8 cellular contexts compared by ENCODE assay signal in the genomic region with DNA sequence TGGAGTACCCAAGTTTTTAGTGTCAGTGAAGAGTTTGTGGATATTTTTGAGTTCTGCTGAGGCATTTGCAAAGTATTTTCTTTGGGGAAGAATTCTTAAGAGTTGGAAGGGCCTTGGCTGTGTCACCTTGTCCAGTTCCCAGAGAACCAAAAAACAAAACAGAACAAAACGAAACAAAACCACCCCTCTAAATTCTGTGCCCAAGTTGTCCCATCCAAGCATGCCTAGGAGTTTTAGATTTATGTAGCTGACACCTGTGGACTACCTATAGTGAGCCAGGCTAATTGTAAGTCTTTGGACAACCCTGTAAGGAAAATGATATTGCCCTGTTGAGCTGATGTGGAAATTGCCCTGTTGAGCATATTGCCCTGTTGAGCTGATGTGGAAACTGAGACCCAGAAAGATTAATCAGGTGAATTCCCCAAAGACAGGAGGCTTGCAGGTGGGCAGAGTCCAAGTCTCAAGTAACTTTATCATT. TPM values are rescaled to one million over a fixed set of nuclear protein-coding genes. Genes with fewer than 3 reads are reported as not detected.
A peak's percentile ranks its signal among the peaks of the same experiment; 100 is the strongest.
DNase-seq lines count a peak whose midpoint lies in the region; ATAC-seq and TF ChIP-seq lines count a peak whose summit lies in the region.

No MANE protein-coding gene starts in this region.

- H3K36me3 ChIP-seq in NT2/D1 (ENCODE audit: insufficient read depth, insufficient read length, low read length) (peaks cover 19% of the 10 kb centered on the region), endocrine pancreas (ENCODE audit: control insufficient read depth, insufficient read depth, low read length) (peaks cover 2% of the 10 kb centered on the region)

- H3K27ac Mint-ChIP-seq in neural crest cell (ENCODE audit: unreplicated experiment): no peak overlapping the region

- peaks cover 13% of the 10 kb centered on the region for H3K9me3 ChIP-seq in NT2/D1 (ENCODE audit: insufficient read depth, low read length)
- no peaks in the 10 kb centered on the region for H3K9me3 ChIP-seq in endocrine pancreas (ENCODE audit: control insufficient read depth, low read length)

- peak overlapping the region; percentile 83 for H3K4me3 Mint-ChIP-seq in neural crest cell

- H3K4me1 ChIP-seq in NT2/D1 (ENCODE audit: insufficient read depth, insufficient read length) (no peaks in the 10 kb centered on the region), endocrine pancreas (ENCODE audit: control insufficient read depth, insufficient read depth, low read length) (peaks cover 10% of the 10 kb centered on the region)

- no peaks in the 10 kb centered on the region for H3K27me3 ChIP-seq in NT2/D1 (ENCODE audit: insufficient read depth, insufficient read length)
- no peaks in the 10 kb centered on the region for H3K27me3 ChIP-seq in endocrine pancreas (ENCODE audit: control insufficient read depth, insufficient read depth, low read length)

- peak overlapping the region; percentile 97 for H3K27ac ChIP-seq in C4-2B

- peaks cover 24% of the 10 kb centered on the region for H3K4me1 Mint-ChIP-seq in neural crest cell

- no peak for ATAC-seq in GM18861 (IDR thresholded peaks at IDR 0.05; ENCODE audit: unreplicated experiment)
- ATAC-seq in HG02759 (IDR thresholded peaks at IDR 0.05; ENCODE audit: unreplicated experiment): no peak

- H3K9ac ChIP-seq in NT2/D1 (ENCODE audit: insufficient read length, low read depth) (peak overlapping the region; percentile 67), endocrine pancreas (ENCODE audit: control insufficient read depth, insufficient read depth, low read length) (peak overlapping the region; percentile 89)

- TF ChIP-seq CTCF in C4-2B (conservative IDR thresholded peaks at IDR 0.05): no peak
- no peak for TF ChIP-seq CTCF in neural crest cell (conservative IDR thresholded peaks at IDR 0.05)

- H3K36me3 Mint-ChIP-seq in neural crest cell (ENCODE audit: low read depth): peaks cover 13% of the 10 kb centered on the region

- peaks cover 3% of the 10 kb centered on the region for H3K9me3 Mint-ChIP-seq in neural crest cell

- DNase-seq in NT2/D1 (ENCODE audit: low read depth, low spot score): no peak
- no peak for DNase-seq in neural crest cell (ENCODE audit: low read depth, low spot score)
- DNase-seq in GOT3 (lab: John Stamatoyannopoulos, UW): no peak
- DNase-seq in COLO829 (ENCODE audit: low spot score): no peak

- H3K4me3 ChIP-seq in NT2/D1 (ENCODE audit: insufficient read length, low read depth): peak overlapping the region; percentile 58
- H3K4me3 ChIP-seq in endocrine pancreas (ENCODE audit: control insufficient read depth, insufficient read depth, low read length): peak overlapping the region; percentile 71

- peaks cover 9% of the 10 kb centered on the region for H3K27me3 Mint-ChIP-seq in neural crest cell (ENCODE audit: low read depth)

RNA-seq across cellular contexts. Expression of gene ECI2, which starts 1.0 kb away (rescaled TPM):
- total RNA-seq in neural crest cell: 52.7 and 59.7 TPM in 2 replicates

RNA-seq across cellular contexts. Expression of gene FAM217A, which starts 57.5 kb away (rescaled TPM):
- total RNA-seq in neural crest cell: not detected in 2 replicates
